ENCODE assay signal across 1 cellular context in the genomic region with DNA sequence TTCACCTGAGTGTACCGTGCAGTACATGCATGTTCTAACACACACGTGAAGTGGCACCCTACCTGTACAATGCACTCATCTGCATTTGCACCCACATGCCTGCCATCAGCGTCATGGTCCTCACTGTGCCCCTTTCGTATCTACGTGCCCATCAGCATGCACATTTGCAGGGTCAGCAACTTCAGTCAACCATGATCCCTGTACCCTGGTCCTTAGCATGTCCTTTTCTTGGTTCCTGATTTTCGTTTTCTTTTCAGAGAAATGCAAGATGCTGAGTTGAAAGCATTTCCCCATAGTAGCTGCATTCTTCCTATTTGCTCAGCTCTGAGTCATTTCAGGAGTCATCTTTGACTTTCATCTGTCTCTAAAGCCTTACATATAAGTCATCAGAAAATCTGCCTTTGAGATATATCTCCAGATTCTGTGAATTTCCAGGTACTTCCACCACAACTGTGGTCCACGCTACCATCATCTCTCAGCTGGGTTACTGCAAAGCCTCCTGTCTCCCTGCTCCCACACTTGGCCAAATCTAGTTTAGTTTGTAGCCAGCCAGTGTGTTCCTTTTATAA.
TF ChIP-seq lines count a peak whose summit lies in the region.

No MANE protein-coding gene starts in this region.

TF ChIP-seq in HCT116, 20 proteins besides CTCF, POLR2A, EP300 and RAD21 (continued from another document):
- TF ChIP-seq REST (IDR thresholded peaks at IDR 0.05; ENCODE audit: low read depth), result no peak
- no peak for TF ChIP-seq TCF7L2 (IDR thresholded peaks at IDR 0.05; ENCODE audit: borderline replicate concordance, extremely low read depth, insufficient read depth, insufficient read length)
- TF ChIP-seq, protein P1, sequence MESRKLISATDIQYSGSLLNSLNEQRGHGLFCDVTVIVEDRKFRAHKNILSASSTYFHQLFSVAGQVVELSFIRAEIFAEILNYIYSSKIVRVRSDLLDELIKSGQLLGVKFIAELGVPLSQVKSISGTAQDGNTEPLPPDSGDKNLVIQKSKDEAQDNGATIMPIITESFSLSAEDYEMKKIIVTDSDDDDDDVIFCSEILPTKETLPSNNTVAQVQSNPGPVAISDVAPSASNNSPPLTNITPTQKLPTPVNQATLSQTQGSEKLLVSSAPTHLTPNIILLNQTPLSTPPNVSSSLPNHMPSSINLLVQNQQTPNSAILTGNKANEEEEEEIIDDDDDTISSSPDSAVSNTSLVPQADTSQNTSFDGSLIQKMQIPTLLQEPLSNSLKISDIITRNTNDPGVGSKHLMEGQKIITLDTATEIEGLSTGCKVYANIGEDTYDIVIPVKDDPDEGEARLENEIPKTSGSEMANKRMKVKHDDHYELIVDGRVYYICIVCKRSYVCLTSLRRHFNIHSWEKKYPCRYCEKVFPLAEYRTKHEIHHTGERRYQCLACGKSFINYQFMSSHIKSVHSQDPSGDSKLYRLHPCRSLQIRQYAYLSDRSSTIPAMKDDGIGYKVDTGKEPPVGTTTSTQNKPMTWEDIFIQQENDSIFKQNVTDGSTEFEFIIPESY (IDR thresholded peaks at IDR 0.05; ENCODE audit: extremely low read depth, insufficient replicate concordance, low read length), result no peak
- no peak for TF ChIP-seq YY1 (IDR thresholded peaks at IDR 0.05; ENCODE audit: extremely low read depth, insufficient replicate concordance, low read depth, low read length)
- TF ChIP-seq SRF (IDR thresholded peaks at IDR 0.05; ENCODE audit: low read depth), result no peak
- no peak for TF ChIP-seq ELF1 (IDR thresholded peaks at IDR 0.05; ENCODE audit: borderline replicate concordance, low read depth)
TF ChIP-seq in HCT116: peak in this region for 1.
